15 cellular contexts compared by ENCODE assay signal in genomic region chr3:5581743-5582142, GRCh38.
DNase-seq lines count a peak whose midpoint lies in the region; ATAC-seq and TF ChIP-seq lines count a peak whose summit lies in the region.
"Had no signal": no experiment of that assay in that cellular context is flagged by ENCODE, and none has a peak within 500 bp of the region (broad histone marks: within the 10 kb centered on the region; RNA-seq: fewer than 3 reads in every experiment).

No MANE protein-coding gene starts in this region.

- no peaks in the 10 kb centered on the region for H3K4me1 ChIP-seq in neural progenitor cell

- TF ChIP-seq CTCF in epithelial cell of esophagus (IDR thresholded peaks at IDR 0.05; ENCODE audit: insufficient read depth, low read depth, low read length, missing control alignments): no peak
- TF ChIP-seq CTCF in neural progenitor cell (IDR thresholded peaks at IDR 0.05): no peak

- H3F3A ChIP-seq in neural progenitor cell (ENCODE audit: low read depth): no peaks in the 10 kb centered on the region

- no peak overlapping the region for H3K4me3 ChIP-seq in epithelial cell of esophagus (ENCODE audit: low read length)
- no peak overlapping the region for H3K4me3 ChIP-seq in neural progenitor cell

- no peaks in the 10 kb centered on the region for H3K9me3 ChIP-seq in neural progenitor cell (ENCODE audit: low read depth)

- peaks cover 7% of the 10 kb centered on the region for H3K27me3 Mint-ChIP-seq in neural progenitor cell (ENCODE audit: insufficient read depth, low read depth)

- H3K36me3 Mint-ChIP-seq in neural progenitor cell: no peaks in the 10 kb centered on the region
- H3K36me3 Mint-ChIP-seq: CD4-positive, alpha-beta memory T cell had no signal

- H2AFZ ChIP-seq in neural progenitor cell (replicated peaks): peak overlapping the region; percentile 5

- H3K4me2 ChIP-seq in neural progenitor cell: no peak overlapping the region

- no peaks in the 10 kb centered on the region for H3K27me3 ChIP-seq in neural progenitor cell

- DNase-seq in brain pericyte (ENCODE audit: low read depth, low spot score): peak; percentile 0
- DNase-seq in epithelial cell of esophagus (ENCODE audit: low read depth): peak; percentile 5
- DNase-seq in neural progenitor cell (ENCODE audit: low spot score): no peak
- DNase-seq in SHP77 (lab: John Stamatoyannopoulos, UW): no peak
- no peak for DNase-seq in NCI-H1417 treated with DMSO at 0.1 percent for 48 hours (lab: John Stamatoyannopoulos, UW)
- DNase-seq: C1 segment of cervical spinal cord; Calu3; CD4-positive, alpha-beta memory T cell; COR-L47; DMS153; DND-41; GOT3; H7; HCEC 1CT had no signal

- H3K4me1 Mint-ChIP-seq in neural progenitor cell: peaks cover 4% of the 10 kb centered on the region
- H3K4me1 Mint-ChIP-seq: CD4-positive, alpha-beta memory T cell had no signal

- no peaks in the 10 kb centered on the region for H4K20me1 ChIP-seq in neural progenitor cell (ENCODE audit: low read depth)

- no peaks in the 10 kb centered on the region for H3K9me3 Mint-ChIP-seq in neural progenitor cell

- H3K27ac Mint-ChIP-seq in neural progenitor cell: no peak overlapping the region
- H3K27ac Mint-ChIP-seq: CD4-positive, alpha-beta memory T cell had no signal

- no peaks in the 10 kb centered on the region for H3K36me3 ChIP-seq in neural progenitor cell

- no peak overlapping the region for H3K4me3 Mint-ChIP-seq in neural progenitor cell
- H3K4me3 Mint-ChIP-seq: CD4-positive, alpha-beta memory T cell had no signal

- H3K9ac ChIP-seq in neural progenitor cell: no peak overlapping the region

- ATAC-seq in HG03469 (IDR thresholded peaks at IDR 0.05; ENCODE audit: unreplicated experiment): no peak

- H3K27ac ChIP-seq in neural progenitor cell: no peak overlapping the region

- H3K79me2 ChIP-seq in neural progenitor cell (ENCODE audit: low read depth): no peaks in the 10 kb centered on the region

Comparison
In these comparisons a context has a peak if more than half of its experiments do, and no peak if none do; other contexts are left out.
1. DNase-seq: peak in brain pericyte (single experiment) and epithelial cell of esophagus (single experiment); none in neural progenitor cell (single experiment), SHP77 (0 of 2) and NCI-H1417 treated with DMSO at 0.1 percent for 48 hours (single experiment).